ENCODE assay signal across 21 cellular contexts in genomic region chr6:18413320-18413830, GRCh38. TPM values are rescaled to one million over a fixed set of nuclear protein-coding genes. Genes with fewer than 3 reads are reported as not detected.
DNase-seq lines count a peak whose midpoint lies in the region; ATAC-seq and TF ChIP-seq lines count a peak whose summit lies in the region.
"Had no signal": no experiment of that assay in that cellular context is flagged by ENCODE, and none has a peak within 500 bp of the region (broad histone marks: within the 10 kb centered on the region; RNA-seq: fewer than 3 reads in every experiment).

No MANE protein-coding gene starts in this region.

- peak overlapping the region; percentile 28 for H3K27ac Mint-ChIP-seq in osteocyte (ENCODE audit: unreplicated experiment)

- H3K9me3 ChIP-seq in IMR-90 (ENCODE audit: control insufficient read depth, insufficient read depth, low read length) (no peaks in the 10 kb centered on the region), adipocyte (ENCODE audit: control insufficient read depth, low read length) (no peaks in the 10 kb centered on the region)
- H3K9me3 ChIP-seq: Caco-2 had no signal

- H2BK120ac ChIP-seq in IMR-90 (ENCODE audit: low read depth, low read length) = no peak overlapping the region

- no peak for TF ChIP-seq POLR2A in IMR-90 (IDR thresholded peaks at IDR 0.05; ENCODE audit: low read depth, low read length)

- WGBS in IMR-90 (ENCODE audit: extremely low coverage in 2 of 2, insufficient read length in 1 of 2), 2 experiments = no CpG with 5 or more reads among the region's 5 CpGs

- no peaks in the 10 kb centered on the region for H3K27me3 ChIP-seq in IMR-90 (ENCODE audit: control insufficient read depth, insufficient read depth, low read length)
- no peaks in the 10 kb centered on the region for H3K27me3 ChIP-seq in adipocyte (replicated peaks; ENCODE audit: control insufficient read depth, insufficient read depth, low read length)
- peaks cover 0 to 4% (median 0%) of the 10 kb centered on the region in 45 donors for H3K27me3 ChIP-seq in dorsolateral prefrontal cortex

- no peak overlapping the region for H3K9ac ChIP-seq in IMR-90 (ENCODE audit: low read depth, low read length)
- H3K9ac ChIP-seq in adipocyte (ENCODE audit: low read length) = no peak overlapping the region

- TF ChIP-seq CTCF in IMR-90 (conservative IDR thresholded peaks at IDR 0.05; ENCODE audit: low read depth, low read length) (no peak), osteocyte (IDR thresholded peaks at IDR 0.05) (no peak), dorsolateral prefrontal cortex (IDR thresholded peaks at IDR 0.05 in 54 of 56, conservative IDR thresholded peaks at IDR 0.05 in 2 of 56; ENCODE audit: low read depth in 1 of 56, partially characterized antibody in 56 of 56) (no peak)

- CTCF ChIA-PET in IMR-90 (lab: Yijun Ruan, JAX) = no interaction called here

- H3K4ac ChIP-seq in IMR-90 (ENCODE audit: low read depth, low read length) = peak overlapping the region; percentile 47

- no peaks in the 10 kb centered on the region for H3K9me3 Mint-ChIP-seq in osteocyte (ENCODE audit: unreplicated experiment)

- 0 out of 2 replicates have a peak overlapping the region, but pooled peaks have one; percentile 46 for H2AK5ac ChIP-seq in IMR-90 (ENCODE audit: low read depth, low read length)

- POLR2A ChIA-PET in IMR-90 (lab: Charles Lee; ENCODE audit: unreplicated experiment) = no interaction called here

- DNase-seq in IMR-90 (no peak), adipocyte (ENCODE audit: low read depth) (no peak), osteocyte (ENCODE audit: extremely low spot score, unreplicated experiment) (no peak), dorsolateral prefrontal cortex (no peak), putamen (ENCODE audit: low spot score) (no peak), cerebellar nuclear complex (lab: John Stamatoyannopoulos, UW) (no peak)
- DNase-seq: ACHN; Caco-2; GDM1; HCEC 1CT; NCI-H1105 treated with DMSO at 0.1 percent for 48 hours; NCI-H1694; NCI-H2081 treated with DMSO at 0.1 percent for 48 hours; NCI-H510A; NCI-H748 treated with DMSO at 0.1 percent for 48 hours; NK-92 treated with Interleukin-12 subunit alpha and Interleukin-12 subunit beta, amount 100 ng/mL, for 24 hours; PC-3; RPMI8226; SIG-M5 had no signal

- no peak overlapping the region for H3K4me3 Mint-ChIP-seq in osteocyte (ENCODE audit: unreplicated experiment)

- in situ Hi-C loops in IMR-90 (cut with MboI; ENCODE audit: low sequenced_read_pairs) = no loop called here

- H3K4me1 ChIP-seq in IMR-90 (ENCODE audit: control insufficient read depth, insufficient read depth, low read length) (0 out of 2 replicates have a peak, but pooled peaks cover 1% of the 10 kb centered on the region), adipocyte (ENCODE audit: control insufficient read depth, insufficient read depth, low read length) (peaks cover 50% of the 10 kb centered on the region)
- H3K4me1 ChIP-seq: Caco-2 had no signal

- H4K5ac ChIP-seq in IMR-90 (ENCODE audit: low read depth, low read length) = peak overlapping the region; percentile 42; the same call in 1 of the 2 replicates

- no TSS peak for BruUV-seq in IMR-90 (replicated peaks; lab: Mats Ljungman, UMichigan)

- H3K79me1 ChIP-seq in IMR-90 (ENCODE audit: low read depth in 1 of 2, low read length in 2 of 2) = no peaks in the 10 kb centered on the region; a peak in 1 of 4 replicates

- H3K4me3 ChIP-seq in IMR-90 (ENCODE audit: insufficient read depth, low read depth, low read length) (no peak overlapping the region), adipocyte (ENCODE audit: low read length) (peak overlapping the region; percentile 4), dorsolateral prefrontal cortex (no peak overlapping the region)

- no peak overlapping the region for H3K56ac ChIP-seq in IMR-90 (ENCODE audit: extremely low read depth, insufficient read depth, low read length)

- H3K4me2 ChIP-seq in IMR-90 (ENCODE audit: low read depth, low read length) = no peak overlapping the region

- dilution Hi-C loops in IMR-90 (cut with HindIII; ENCODE audit: low sequenced_read_pairs, unreplicated experiment) = no loop called here

- H3K23ac ChIP-seq in IMR-90 (ENCODE audit: low read depth, low read length) = peak overlapping the region; percentile 43; the same call in 1 of the 2 replicates

- peak overlapping the region; percentile 31 for H2AK9ac ChIP-seq in IMR-90 (replicated peaks; ENCODE audit: low read depth, low read length, poor library complexity)

- intact Hi-C loops in IMR-90 (cut with micrococcal nuclease) = no loop called here
- intact Hi-C loops in dorsolateral prefrontal cortex (cut with DNase I) = no loop called here

- no peak overlapping the region for H2BK5ac ChIP-seq in IMR-90 (ENCODE audit: low read depth, low read length, poor library complexity, severe bottlenecking)

- no peak for ATAC-seq in IMR-90 (ENCODE audit: low read depth)
- no peak for ATAC-seq in HG03460 (IDR thresholded peaks at IDR 0.05; ENCODE audit: unreplicated experiment)
- ATAC-seq: PC-3 had no signal

- H3K14ac ChIP-seq in IMR-90 (replicated peaks; ENCODE audit: low read depth, low read length) = no peak overlapping the region; the same call in 1 of the 2 replicates

- peaks cover 45% of the 10 kb centered on the region for H3K4me1 Mint-ChIP-seq in osteocyte (ENCODE audit: unreplicated experiment)

- H3K27me3 Mint-ChIP-seq in osteocyte (ENCODE audit: unreplicated experiment) = no peaks in the 10 kb centered on the region

- H2BK15ac ChIP-seq in IMR-90 (ENCODE audit: low read depth, low read length) = no peak overlapping the region

- peak overlapping the region in 1 of 2 experiments; percentile 77; a peak in 2 of 4 replicates for H4K8ac ChIP-seq in IMR-90 (ENCODE audit: low read depth in 2 of 2, low read length in 2 of 2)

- H2AFZ ChIP-seq in IMR-90 (replicated peaks; ENCODE audit: low read length, poor library complexity) = peak overlapping the region; percentile 26

- H2BK20ac ChIP-seq in IMR-90 (ENCODE audit: low read depth, low read length) = no peak overlapping the region

- TF ChIP-seq RAD21 in IMR-90 (IDR thresholded peaks at IDR 0.05; ENCODE audit: low read length) = no peak

- no peak overlapping the region for H3K27ac ChIP-seq in IMR-90 (ENCODE audit: insufficient read depth, low read length)
- no peak overlapping the region for H3K27ac ChIP-seq in dorsolateral prefrontal cortex
- H3K27ac ChIP-seq: C4-2B had no signal

- peak overlapping the region; percentile 35; the same call in 1 of the 2 replicates for H3K18ac ChIP-seq in IMR-90 (ENCODE audit: low read depth, low read length)

- no peaks in the 10 kb centered on the region for H3K9me1 ChIP-seq in IMR-90 (ENCODE audit: insufficient read depth, low read length)

- peaks cover 3% of the 10 kb centered on the region for H3K36me3 Mint-ChIP-seq in osteocyte (ENCODE audit: unreplicated experiment)

- H4K20me1 ChIP-seq in IMR-90 (ENCODE audit: insufficient read depth, low read length) = no peaks in the 10 kb centered on the region

- no peaks in the 10 kb centered on the region for H3K36me3 ChIP-seq in IMR-90 (ENCODE audit: control insufficient read depth, insufficient read depth, low read length)
- peaks cover 3% of the 10 kb centered on the region for H3K36me3 ChIP-seq in adipocyte (ENCODE audit: control insufficient read depth, insufficient read depth, low read length, severe bottlenecking)

- no peak overlapping the region for H4K91ac ChIP-seq in IMR-90 (ENCODE audit: insufficient read depth, low read depth, low read length)

TF ChIP-seq in IMR-90, 13 proteins besides CTCF, POLR2A, EP300 and RAD21:
- TF ChIP-seq USF2 (IDR thresholded peaks at IDR 0.05; ENCODE audit: low read depth, low read length) = no peak
- no peak for TF ChIP-seq CHD1 (IDR thresholded peaks at IDR 0.05; ENCODE audit: low read depth, low read length)
- no peak for TF ChIP-seq MAZ (IDR thresholded peaks at IDR 0.05; ENCODE audit: borderline replicate concordance, low read depth, low read length)
- TF ChIP-seq RFX5 (IDR thresholded peaks at IDR 0.05; ENCODE audit: low read depth, low read length) = no peak
- no peak for TF ChIP-seq RCOR1 (IDR thresholded peaks at IDR 0.05; ENCODE audit: insufficient replicate concordance, low read length)
- TF ChIP-seq SMC3 (IDR thresholded peaks at IDR 0.05; ENCODE audit: low read depth, low read length) = no peak
- TF ChIP-seq BHLHE40 (IDR thresholded peaks at IDR 0.05; ENCODE audit: low read depth, low read length) = no peak
- TF ChIP-seq ELK1 (IDR thresholded peaks at IDR 0.05; ENCODE audit: borderline replicate concordance, low read depth, low read length) = no peak
- TF ChIP-seq MAFK (IDR thresholded peaks at IDR 0.05; ENCODE audit: low read depth, low read length) = no peak
- TF ChIP-seq FOS (IDR thresholded peaks at IDR 0.05; ENCODE audit: low read depth, low read length) = no peak
- TF ChIP-seq NFE2L2 (IDR thresholded peaks at IDR 0.05; ENCODE audit: low read depth, low read length) = no peak
- TF ChIP-seq MXI1 (IDR thresholded peaks at IDR 0.05; ENCODE audit: borderline replicate concordance, low read depth, low read length) = no peak

RNA-seq across cellular contexts. Expression of gene RNF144B, which starts 26.2 kb away (rescaled TPM):
- total RNA-seq in IMR-90 (2012; rRNA removed) = 2.7 and 2.8 TPM in 2 replicates
- 0.42 and 0.44 TPM in 2 replicates for polyA plus RNA-seq in IMR-90 (2012; rRNA removed)
- 0.19 and 0.30 TPM in 2 replicates for polyA plus RNA-seq in IMR-90 (2012; cell fraction: cytosol; rRNA removed)
- polyA plus RNA-seq in IMR-90 (2012; cell fraction: nucleus; rRNA removed; ENCODE audit: low replicate concordance) = 0.36 and 1.5 TPM in 2 replicates
- total RNA-seq in osteocyte = 14.7 and 15.0 TPM in 2 replicates
- 10 to 100 TPM in 75 of 120 experiments, 1 to 10 TPM in 45; 4.7 to 33.9 (median 11.0) TPM for total RNA-seq in dorsolateral prefrontal cortex
